ENCODE assay signal across 21 cellular contexts in the genomic region with DNA sequence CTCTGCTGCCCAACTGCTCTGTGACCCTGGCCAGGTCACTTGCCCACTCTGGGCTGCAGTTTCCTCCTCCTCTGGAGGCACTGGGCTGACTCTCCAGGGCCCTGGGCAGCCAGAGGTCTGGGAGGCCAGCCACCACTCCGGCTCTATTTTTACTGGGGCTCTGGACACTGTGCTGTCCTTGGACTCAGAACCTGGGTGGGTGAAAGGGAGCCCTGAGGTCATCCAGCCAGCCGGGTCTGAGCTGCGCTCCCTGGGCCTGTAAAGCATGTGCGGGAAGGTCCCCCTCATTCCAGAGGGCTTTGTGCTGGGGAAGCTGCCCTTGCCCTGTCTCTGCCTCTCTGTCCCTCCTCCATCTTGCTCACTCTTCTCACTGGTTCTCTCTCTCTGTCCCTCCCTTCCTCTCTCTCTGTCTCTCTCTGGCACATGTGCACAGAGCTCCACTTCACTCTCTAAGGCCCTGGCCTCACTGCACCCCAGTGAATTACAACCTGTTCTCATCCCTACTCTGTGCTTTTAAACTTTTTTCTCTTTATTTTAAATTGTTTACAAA. TPM values are rescaled to one million over a fixed set of nuclear protein-coding genes. Genes with fewer than 3 reads are reported as not detected.
DNase-seq lines count a peak whose midpoint lies in the region; ATAC-seq and TF ChIP-seq lines count a peak whose summit lies in the region.
"Had no signal": no experiment of that assay in that cellular context is flagged by ENCODE, and none has a peak within 500 bp of the region (broad histone marks: within the 10 kb centered on the region; RNA-seq: fewer than 3 reads in every experiment).

No MANE protein-coding gene starts in this region.

- no peak overlapping the region for H3K4me3 ChIP-seq in Loucy (ENCODE audit: low read length, poor library complexity, severe bottlenecking)
- no peak overlapping the region for H3K4me3 ChIP-seq in gastroesophageal sphincter
- H3K4me3 ChIP-seq in testis: no peak overlapping the region
- H3K4me3 ChIP-seq: SK-N-MC had no signal

- H3K4me3 Mint-ChIP-seq in nephron: no peak overlapping the region
- H3K4me3 Mint-ChIP-seq: activated CD4-positive, alpha-beta T cell treated with anti-CD3 and anti-CD28 coated beads, Interleukin-2, amount 10 ng/mL, durations not matched to agents 7 days and 5 days; activated naive CD8-positive, alpha-beta T cell treated with anti-CD3 and anti-CD28 coated beads, Interleukin-2, amount 10 ng/mL, durations not matched to agents 7 days and 5 days; central memory CD8-positive, alpha-beta T cell; memory B cell; stimulated activated naive CD8-positive, alpha-beta T cell treated with anti-CD3 and anti-CD28 coated beads, Interleukin-15, Interleukin-2, amounts not matched to agents 100 ng/mL and 50 ng/mL, for 24 hours had no signal

- DNase-seq in testis: no peak
- DNase-seq in activated CD8-positive, alpha-beta memory T cell treated with anti-CD3 and anti-CD28 coated beads for 24 hours: no peak
- no peak for DNase-seq in cerebellar nuclear complex (lab: John Stamatoyannopoulos, UW)
- no peak for DNase-seq in A172 (ENCODE audit: low spot score)
- DNase-seq: activated CD4-positive, alpha-beta T cell treated with anti-CD3 and anti-CD28 coated beads, Interleukin-2, amount 10 ng/mL, durations not matched to agents 7 days and 5 days; activated naive CD8-positive, alpha-beta T cell treated with anti-CD3 and anti-CD28 coated beads, Interleukin-2, amount 10 ng/mL, durations not matched to agents 7 days and 5 days; BE2C; foreskin fibroblast; KG1; NCI-H1436 treated with DMSO at 0.1 percent for 48 hours; NCI-H446 treated with DMSO at 0.1 percent for 48 hours; nucleus accumbens; stimulated activated CD4-positive, alpha-beta T cell treated with anti-CD3 and anti-CD28 coated beads, Interleukin-12 subunit alpha, Interleukin-12 subunit beta, amount 100 ng/mL, for 4 hours had no signal

- intact Hi-C loops in testis (cut with DNase I; ENCODE audit: low total_unique reads): no loop called here

- peak overlapping the region; percentile 69 to 81 (median 81) for H3K27ac Mint-ChIP-seq in nephron
- H3K27ac Mint-ChIP-seq: activated CD4-positive, alpha-beta T cell treated with anti-CD3 and anti-CD28 coated beads, Interleukin-2, amount 10 ng/mL, durations not matched to agents 7 days and 5 days; activated naive CD8-positive, alpha-beta T cell treated with anti-CD3 and anti-CD28 coated beads, Interleukin-2, amount 10 ng/mL, durations not matched to agents 7 days and 5 days; memory B cell; stimulated activated naive CD8-positive, alpha-beta T cell treated with anti-CD3 and anti-CD28 coated beads, Interleukin-15, Interleukin-2, amounts not matched to agents 100 ng/mL and 50 ng/mL, for 24 hours had no signal

- peaks cover 5% of the 10 kb centered on the region for H3K4me1 ChIP-seq in Loucy (ENCODE audit: insufficient read depth, low read length, poor library complexity, severe bottlenecking)
- peaks cover 0 to 45% (median 14%) of the 10 kb centered on the region in 3 donors for H3K4me1 ChIP-seq in gastroesophageal sphincter
- peaks cover 13% of the 10 kb centered on the region for H3K4me1 ChIP-seq in testis

- ATAC-seq in gastroesophageal sphincter (peak; percentile 20), HG02798 (IDR thresholded peaks at IDR 0.05; ENCODE audit: poor library complexity, unreplicated experiment) (no peak)

- peak overlapping the region; percentile 59 for H2AFZ ChIP-seq in Loucy (ENCODE audit: low read length)

- H3K36me3 ChIP-seq in Loucy (ENCODE audit: insufficient read depth, low read length): no peaks in the 10 kb centered on the region
- H3K36me3 ChIP-seq in gastroesophageal sphincter: no peaks in the 10 kb centered on the region
- H3K36me3 ChIP-seq in testis (ENCODE audit: low read depth, missing control alignments): no peaks in the 10 kb centered on the region
- H3K36me3 ChIP-seq: BE2C had no signal

- H3K4me1 Mint-ChIP-seq in nephron: peaks cover 8% of the 10 kb centered on the region
- H3K4me1 Mint-ChIP-seq: activated CD4-positive, alpha-beta T cell treated with anti-CD3 and anti-CD28 coated beads, Interleukin-2, amount 10 ng/mL, durations not matched to agents 7 days and 5 days; activated naive CD8-positive, alpha-beta T cell treated with anti-CD3 and anti-CD28 coated beads, Interleukin-2, amount 10 ng/mL, durations not matched to agents 7 days and 5 days; central memory CD8-positive, alpha-beta T cell; memory B cell had no signal

- 40 to 67% methylated on average over 1 to 3 of the region's 4 CpGs for WGBS in gastroesophageal sphincter (ENCODE audit: low coverage in 1 of 2), 2 donors
- WGBS in testis, 2 donors: 23% methylated on average over 4 of the region's 4 CpGs; no CpG with 5 or more reads in 1 of the 2 donors

- TF ChIP-seq POLR2A in gastroesophageal sphincter (IDR thresholded peaks at IDR 0.05): no peak
- no peak for TF ChIP-seq POLR2A in testis (IDR thresholded peaks at IDR 0.05)

- peak overlapping the region; percentile 46 for H3K9ac ChIP-seq in Loucy (ENCODE audit: low read depth, low read length, poor library complexity, severe bottlenecking)

- H3K27me3 ChIP-seq in Loucy (ENCODE audit: insufficient read depth, low read length, poor library complexity, severe bottlenecking) (no peaks in the 10 kb centered on the region), gastroesophageal sphincter (no peaks in the 10 kb centered on the region), testis (no peaks in the 10 kb centered on the region)
- H3K27me3 ChIP-seq: BE2C had no signal

- H3K4me2 ChIP-seq in Loucy (ENCODE audit: low read depth, low read length, poor library complexity, severe bottlenecking): no peak overlapping the region

- H3K27me3 Mint-ChIP-seq in nephron (ENCODE audit: low read depth): peaks cover 12% of the 10 kb centered on the region
- H3K27me3 Mint-ChIP-seq: activated CD4-positive, alpha-beta T cell treated with anti-CD3 and anti-CD28 coated beads, Interleukin-2, amount 10 ng/mL, durations not matched to agents 7 days and 5 days; activated naive CD8-positive, alpha-beta T cell treated with anti-CD3 and anti-CD28 coated beads, Interleukin-2, amount 10 ng/mL, durations not matched to agents 7 days and 5 days; stimulated activated naive CD8-positive, alpha-beta T cell treated with anti-CD3 and anti-CD28 coated beads, Interleukin-15, Interleukin-2, amounts not matched to agents 100 ng/mL and 50 ng/mL, for 24 hours had no signal

- H3K9me2 ChIP-seq in Loucy (replicated peaks; ENCODE audit: low read depth, low read length): no peaks in the 10 kb centered on the region

- TF ChIP-seq EP300 in gastroesophageal sphincter (IDR thresholded peaks at IDR 0.05): no peak

- H3K27ac ChIP-seq in gastroesophageal sphincter (peak overlapping the region; percentile 32 to 81 (median 80)), testis (peak overlapping the region; percentile 11 to 31)
- H3K27ac ChIP-seq: SK-N-MC had no signal

- H3K9me3 Mint-ChIP-seq in nephron: no peaks in the 10 kb centered on the region
- H3K9me3 Mint-ChIP-seq: activated CD4-positive, alpha-beta T cell treated with anti-CD3 and anti-CD28 coated beads, Interleukin-2, amount 10 ng/mL, durations not matched to agents 7 days and 5 days; activated naive CD8-positive, alpha-beta T cell treated with anti-CD3 and anti-CD28 coated beads, Interleukin-2, amount 10 ng/mL, durations not matched to agents 7 days and 5 days; central memory CD8-positive, alpha-beta T cell; memory B cell; stimulated activated naive CD8-positive, alpha-beta T cell treated with anti-CD3 and anti-CD28 coated beads, Interleukin-15, Interleukin-2, amounts not matched to agents 100 ng/mL and 50 ng/mL, for 24 hours had no signal

- H3F3A ChIP-seq in Loucy (ENCODE audit: low read depth): no peaks in the 10 kb centered on the region

- no peaks in the 10 kb centered on the region for H3K79me2 ChIP-seq in Loucy (ENCODE audit: insufficient read depth, low read length)

- H4K20me1 ChIP-seq in Loucy (ENCODE audit: insufficient read depth, low read length, poor library complexity, severe bottlenecking): no peaks in the 10 kb centered on the region

- H3K9me3 ChIP-seq in Loucy (ENCODE audit: insufficient read depth, low read depth, low read length) (no peaks in the 10 kb centered on the region), gastroesophageal sphincter (no peaks in the 10 kb centered on the region), testis (no peaks in the 10 kb centered on the region)
- H3K9me3 ChIP-seq: BE2C had no signal

- H3K36me3 Mint-ChIP-seq in nephron (ENCODE audit: low read depth): no peaks in the 10 kb centered on the region
- H3K36me3 Mint-ChIP-seq: activated naive CD8-positive, alpha-beta T cell treated with anti-CD3 and anti-CD28 coated beads, Interleukin-2, amount 10 ng/mL, durations not matched to agents 7 days and 5 days; memory B cell had no signal

- TF ChIP-seq CTCF in Loucy (conservative IDR thresholded peaks at IDR 0.05; ENCODE audit: low read length): no peak
- no peak for TF ChIP-seq CTCF in gastroesophageal sphincter (IDR thresholded peaks at IDR 0.05)
- TF ChIP-seq CTCF in nephron (IDR thresholded peaks at IDR 0.05; ENCODE audit: unreplicated experiment in 3 of 3): no peak
- no peak for TF ChIP-seq CTCF in testis (IDR thresholded peaks at IDR 0.05)

RNA-seq across cellular contexts. Expression of a gene that starts 24.6 kb away (rescaled TPM):
- total RNA-seq in gastroesophageal sphincter: 10 to 100 TPM in 1 of 4 donors, 1 to 10 TPM in 2, not detected in 1; 1.0 to 12.9 (median 2.5) TPM
- total RNA-seq in testis: 1 to 10 TPM in 1 of 2 donors, under 1 TPM in 1; 0.93 to 2.2 TPM
- 62.6 TPM for polyA plus RNA-seq in testis (ENCODE audit: insufficient read depth, low read depth, low replicate concordance)
- total RNA-seq in A172 (2014; rRNA removed; shearing (Covaris generic)): 3.9 and 4.5 TPM in 2 replicates
- total RNA-seq: activated naive CD8-positive, alpha-beta T cell treated with anti-CD3 and anti-CD28 coated beads, Interleukin-2, amount 10 ng/mL, durations not matched to agents 7 days and 5 days had no signal

RNA-seq across cellular contexts. Expression of a gene that starts 51.9 kb away (rescaled TPM):
- total RNA-seq in gastroesophageal sphincter (10 to 100 TPM in 2 of 4 donors, 1 to 10 TPM in 2; 4.7 to 45.9 (median 16.0) TPM), testis (1 to 10 TPM; 1.2 to 1.7 TPM)
- 1.7 TPM for polyA plus RNA-seq in testis (ENCODE audit: insufficient read depth, low read depth, low replicate concordance)
- total RNA-seq in A172 (2014; rRNA removed; shearing (Covaris generic)): 0.50 and 0.59 TPM in 2 replicates
- total RNA-seq: activated CD4-positive, alpha-beta T cell treated with anti-CD3 and anti-CD28 coated beads, Interleukin-2, amount 10 ng/mL, durations not matched to agents 7 days and 5 days; activated naive CD8-positive, alpha-beta T cell treated with anti-CD3 and anti-CD28 coated beads, Interleukin-2, amount 10 ng/mL, durations not matched to agents 7 days and 5 days had no signal

RNA-seq across cellular contexts. Expression of a gene that starts 55.8 kb away (rescaled TPM):
- 10 to 100 TPM; 10.4 to 13.3 (median 10.9) TPM for total RNA-seq in gastroesophageal sphincter
- 1 to 10 TPM; 2.2 to 2.8 TPM for total RNA-seq in testis
- polyA plus RNA-seq in testis (ENCODE audit: insufficient read depth, low read depth, low replicate concordance): 3.6 TPM
- 2.6 and 3.3 TPM in 2 replicates for total RNA-seq in A172 (2014; rRNA removed; shearing (Covaris generic))
